In genomic region chr14:68358500-68358899, GRCh38 we compare ENCODE assay signal across 25 cellular contexts.
"Had no signal": no experiment of that assay in that cellular context is flagged by ENCODE, and none has a peak within 500 bp of the region (broad histone marks: within the 10 kb centered on the region; RNA-seq: fewer than 3 reads in every experiment).

No MANE protein-coding gene starts in this region.

- H2AFZ ChIP-seq: parathyroid adenoma had no signal

- H3K27me3 ChIP-seq: brain microvascular endothelial cell, gastroesophageal sphincter, heart left ventricle, neutrophil, spleen had no signal

- H3K36me3 ChIP-seq: brain microvascular endothelial cell, gastroesophageal sphincter, heart left ventricle, neutrophil, spleen, thoracic aorta had no signal

- H3K9me3 Mint-ChIP-seq: activated naive CD4-positive, alpha-beta T cell treated with anti-CD3 and anti-CD28 coated beads for 36 hours; activated T-cell treated with anti-CD3 and anti-CD28 coated beads, Interleukin-2, amount 50 U/mL, for 24 hours; T-cell had no signal

- H3K4me1 ChIP-seq: parathyroid adenoma had no signal

- DNase-seq: activated CD4-positive, alpha-beta T cell treated with anti-CD3 and anti-CD28 coated beads, Interleukin-2, amount 10 ng/mL, durations not matched to agents 7 days and 5 days; activated CD8-positive, alpha-beta T cell treated with anti-CD3 and anti-CD28 coated beads, Interleukin-2, amount 10 ng/mL, durations not matched to agents 7 days and 5 days; activated naive CD4-positive, alpha-beta T cell treated with anti-CD3 and anti-CD28 coated beads for 36 hours; activated T-cell treated with anti-CD3 and anti-CD28 coated beads, Interleukin-2, amount 50 U/mL, for 24 hours; anterior cingulate cortex; brain microvascular endothelial cell; cerebellar nuclear complex; cortex of kidney; effector CD4-positive, alpha-beta T cell; heart left ventricle; left ventricle myocardium superior; mesenchymal stem cell; mucosa of descending colon; naive B cell; spleen; stimulated activated CD4-positive, alpha-beta T cell treated with anti-CD3 and anti-CD28 coated beads, Interleukin-4, amount 100 ng/mL, for 4 hours; stimulated activated naive B cell treated with anti-CD40 and anti-IgM and Interleukin-4, amounts not matched to agents 10 μg/mL and 1 μg/mL and 100 μg/mL, for 72 hours; T-cell; T-helper 9 cell had no signal

- ATAC-seq: activated CD8-positive, alpha-beta T cell treated with anti-CD3 and anti-CD28 coated beads, Interleukin-2, amount 10 ng/mL, durations not matched to agents 7 days and 5 days; esophagus mucosa; gastroesophageal sphincter; heart left ventricle; left ventricle myocardium superior; mucosa of descending colon; SK-N-SH treated with all-trans-retinoic acid at 6 μM for 48 hours had no signal

- H3K4me3 ChIP-seq: gastroesophageal sphincter, heart left ventricle, mucosa of descending colon, spleen, thoracic aorta had no signal

- H3K9me3 ChIP-seq: gastroesophageal sphincter, heart left ventricle, mucosa of descending colon, neutrophil, spleen, thoracic aorta had no signal

- H3K79me2 ChIP-seq: parathyroid adenoma had no signal

- H3K9ac ChIP-seq: parathyroid adenoma had no signal

- H3K4me3 Mint-ChIP-seq: activated CD4-positive, alpha-beta T cell treated with anti-CD3 and anti-CD28 coated beads, Interleukin-2, amount 10 ng/mL, durations not matched to agents 7 days and 5 days; activated CD8-positive, alpha-beta T cell treated with anti-CD3 and anti-CD28 coated beads, Interleukin-2, amount 10 ng/mL, durations not matched to agents 7 days and 5 days; activated naive CD4-positive, alpha-beta T cell treated with anti-CD3 and anti-CD28 coated beads for 36 hours; activated T-cell treated with anti-CD3 and anti-CD28 coated beads, Interleukin-2, amount 50 U/mL, for 24 hours had no signal

- H3K27ac ChIP-seq: brain microvascular endothelial cell, neutrophil, parathyroid adenoma had no signal

- H3K27ac Mint-ChIP-seq: activated CD4-positive, alpha-beta T cell treated with anti-CD3 and anti-CD28 coated beads, Interleukin-2, amount 10 ng/mL, durations not matched to agents 7 days and 5 days; activated CD8-positive, alpha-beta T cell treated with anti-CD3 and anti-CD28 coated beads, Interleukin-2, amount 10 ng/mL, durations not matched to agents 7 days and 5 days; activated naive CD4-positive, alpha-beta T cell treated with anti-CD3 and anti-CD28 coated beads for 36 hours had no signal

- H3K27me3 Mint-ChIP-seq: activated CD4-positive, alpha-beta T cell treated with anti-CD3 and anti-CD28 coated beads, Interleukin-2, amount 10 ng/mL, durations not matched to agents 7 days and 5 days; activated T-cell treated with anti-CD3 and anti-CD28 coated beads, Interleukin-2, amount 50 U/mL, for 24 hours; naive B cell; stimulated activated naive B cell treated with anti-CD40 and anti-IgM and Interleukin-4, amounts not matched to agents 10 μg/mL and 1 μg/mL and 100 μg/mL, for 72 hours; T-cell had no signal
